Comparison of ENCODE assay signal across 1 cellular context in genomic region chr17:28996554-28997096, GRCh38.
TF ChIP-seq lines count a peak whose summit lies in the region.

No MANE protein-coding gene starts in this region.

TF ChIP-seq in HepG2, 621 proteins besides CTCF, POLR2A, EP300 and RAD21 (continued from another document and continues in another):
- no peak for TF ChIP-seq ZHX1 (CRISPR knock-in tag; IDR thresholded peaks at IDR 0.05; ENCODE audit: low read depth)
- TF ChIP-seq ZNF644 (CRISPR knock-in tag; IDR thresholded peaks at IDR 0.05; ENCODE audit: low read depth): no peak
- TF ChIP-seq CBX2 (IDR thresholded peaks at IDR 0.05; ENCODE audit: low read depth, low read length): no peak
- no peak for TF ChIP-seq CBX2 (CRISPR knock-in tag; IDR thresholded peaks at IDR 0.05; ENCODE audit: low read depth)
- TF ChIP-seq HOXA5 (CRISPR knock-in tag; IDR thresholded peaks at IDR 0.05): no peak
- TF ChIP-seq STAT5B (CRISPR knock-in tag; IDR thresholded peaks at IDR 0.05): no peak
- peak; percentile 97 for TF ChIP-seq ESRRA (CRISPR knock-in tag; IDR thresholded peaks at IDR 0.05; ENCODE audit: low read depth)
- 0 out of 2 replicates have a peak, but pooled peaks have one; percentile 53 for TF ChIP-seq WIZ (CRISPR knock-in tag; IDR thresholded peaks at IDR 0.05)
- no peak for TF ChIP-seq ZNF614 (CRISPR knock-in tag; IDR thresholded peaks at IDR 0.05; ENCODE audit: borderline replicate concordance)
- TF ChIP-seq ZNF180 (CRISPR knock-in tag; IDR thresholded peaks at IDR 0.05; ENCODE audit: borderline replicate concordance, low read depth): no peak
- no peak for TF ChIP-seq ZNF34 (CRISPR knock-in tag; IDR thresholded peaks at IDR 0.05; ENCODE audit: borderline replicate concordance)
- TF ChIP-seq PRMT3 (CRISPR knock-in tag; IDR thresholded peaks at IDR 0.05; ENCODE audit: borderline replicate concordance, low read depth): no peak
- no peak for TF ChIP-seq ZNF484 (CRISPR knock-in tag; IDR thresholded peaks at IDR 0.05; ENCODE audit: borderline replicate concordance, low read depth)
- no peak for TF ChIP-seq RFXANK (CRISPR knock-in tag; IDR thresholded peaks at IDR 0.05)
- no peak for TF ChIP-seq TCF7 (IDR thresholded peaks at IDR 0.05; ENCODE audit: low read depth)
- peak; percentile 90 for TF ChIP-seq MIER2 (CRISPR knock-in tag; IDR thresholded peaks at IDR 0.05)
- no peak for TF ChIP-seq ZNF318 (CRISPR knock-in tag; IDR thresholded peaks at IDR 0.05)
- no peak for TF ChIP-seq ZNF770 (CRISPR knock-in tag; IDR thresholded peaks at IDR 0.05)
- no peak for TF ChIP-seq MXD4 (CRISPR knock-in tag; IDR thresholded peaks at IDR 0.05)
- TF ChIP-seq IKZF5 (CRISPR knock-in tag; IDR thresholded peaks at IDR 0.05): no peak; the same call in 1 of the 2 replicates
- TF ChIP-seq ZSCAN21 (CRISPR knock-in tag; IDR thresholded peaks at IDR 0.05; ENCODE audit: borderline replicate concordance): 0 out of 2 replicates have a peak, but pooled peaks have one; percentile 24
- no peak for TF ChIP-seq ZBTB49 (CRISPR knock-in tag; IDR thresholded peaks at IDR 0.05; ENCODE audit: borderline replicate concordance)
- no peak for TF ChIP-seq FOXP1 (IDR thresholded peaks at IDR 0.05)
- TF ChIP-seq FOXP1 (CRISPR knock-in tag; IDR thresholded peaks at IDR 0.05): 0 out of 2 replicates have a peak, but pooled peaks have one; percentile 4
- no peak for TF ChIP-seq ZNF138 (CRISPR knock-in tag; IDR thresholded peaks at IDR 0.05; ENCODE audit: low read depth)
- no peak for TF ChIP-seq DRAP1 (CRISPR knock-in tag; IDR thresholded peaks at IDR 0.05)
- 0 out of 2 replicates have a peak, but pooled peaks have one; percentile 66 for TF ChIP-seq ZNF775 (CRISPR knock-in tag; IDR thresholded peaks at IDR 0.05; ENCODE audit: borderline replicate concordance)
- 0 out of 2 replicates have a peak, but pooled peaks have one; percentile 17 for TF ChIP-seq KMT2A (CRISPR knock-in tag; IDR thresholded peaks at IDR 0.05)
- TF ChIP-seq ZNF431 (CRISPR knock-in tag; IDR thresholded peaks at IDR 0.05; ENCODE audit: borderline replicate concordance, low read depth): no peak
- TF ChIP-seq ZNF609 (CRISPR knock-in tag; IDR thresholded peaks at IDR 0.05; ENCODE audit: borderline replicate concordance): peak; percentile 73
- peak; percentile 23; the same call in 1 of the 2 replicates for TF ChIP-seq REPIN1 (CRISPR knock-in tag; IDR thresholded peaks at IDR 0.05; ENCODE audit: borderline replicate concordance, low read depth)
- TF ChIP-seq ETV5 (CRISPR knock-in tag; IDR thresholded peaks at IDR 0.05; ENCODE audit: borderline replicate concordance): peak; percentile 55; the same call in 1 of the 2 replicates
- no peak for TF ChIP-seq ZNF337 (CRISPR knock-in tag; IDR thresholded peaks at IDR 0.05; ENCODE audit: borderline replicate concordance, low read depth)
- no peak for TF ChIP-seq KAT7 (CRISPR knock-in tag; IDR thresholded peaks at IDR 0.05; ENCODE audit: borderline replicate concordance)
- TF ChIP-seq CHCHD3 (CRISPR knock-in tag; IDR thresholded peaks at IDR 0.05): no peak
- no peak for TF ChIP-seq CENPX (CRISPR knock-in tag; IDR thresholded peaks at IDR 0.05)
- peak; percentile 79 for TF ChIP-seq MAX (IDR thresholded peaks at IDR 0.05)
- 0 out of 2 replicates have a peak, but pooled peaks have one; percentile 38 for TF ChIP-seq JUN (CRISPR knock-in tag; IDR thresholded peaks at IDR 0.05)
- no peak for TF ChIP-seq PTBP1 (IDR thresholded peaks at IDR 0.05; ENCODE audit: low read depth, low read length, poor library complexity, severe bottlenecking)
